In genomic region chr13:57630661-57631606, GRCh38 we compare ENCODE assay signal across 8 cellular contexts. TPM values are rescaled to one million over a fixed set of nuclear protein-coding genes. Genes with fewer than 3 reads are reported as not detected.
A peak's percentile ranks its signal among the peaks of the same experiment; 100 is the strongest.
DNase-seq lines count a peak whose midpoint lies in the region; ATAC-seq and TF ChIP-seq lines count a peak whose summit lies in the region.

No MANE protein-coding gene starts in this region.

- peak overlapping the region; percentile 60 for H3K27ac ChIP-seq in A673 (ENCODE audit: low read depth, low read length, poor library complexity, severe bottlenecking)
- peak overlapping the region; percentile 21 to 87 (median 74) for H3K27ac ChIP-seq in heart right ventricle
- H3K27ac ChIP-seq in parathyroid adenoma: peak overlapping the region; percentile 53

- peak overlapping the region; percentile 85 for H3K4me3 Mint-ChIP-seq in activated naive CD8-positive, alpha-beta T cell

- peak overlapping the region; percentile 77 for H3K4me2 ChIP-seq in parathyroid adenoma (ENCODE audit: low read length)

- ATAC-seq in heart right ventricle (peak in 3 of 8 donors; percentile 2 to 6 (median 4)), GM18519 (IDR thresholded peaks at IDR 0.05; ENCODE audit: low FRiP score, unreplicated experiment) (no peak), GM21619 (IDR thresholded peaks at IDR 0.05; ENCODE audit: unreplicated experiment) (no peak), HG02610 (IDR thresholded peaks at IDR 0.05; ENCODE audit: unreplicated experiment) (no peak)

- no peaks in the 10 kb centered on the region for H3K27me3 ChIP-seq in A673 (replicated peaks; ENCODE audit: insufficient read depth, low read depth, low read length, poor library complexity)
- peaks cover 0 to 82% (median 26%) of the 10 kb centered on the region in 7 donors for H3K27me3 ChIP-seq in heart right ventricle
- no peaks in the 10 kb centered on the region for H3K27me3 ChIP-seq in parathyroid adenoma (ENCODE audit: control insufficient read depth, insufficient read depth, low read length)

- POLR2A ChIA-PET in A673 (lab: Charles Lee; ENCODE audit: low non-redundant PET): interaction anchor here (0.7 kb wide), 1 partner anchor 30 kb away, joined by 8 read pairs; no protein-coding TSS in a partner anchor

- H3K27me3 Mint-ChIP-seq in activated naive CD8-positive, alpha-beta T cell: peaks cover 56% of the 10 kb centered on the region

- 0 to 1% methylated on average over 32 of the region's 32 CpGs for WGBS in heart right ventricle, 2 donors

- TF ChIP-seq CTCF in A673 (conservative IDR thresholded peaks at IDR 0.05; ENCODE audit: low read depth, low read length) (no peak), heart right ventricle (IDR thresholded peaks at IDR 0.05) (no peak), parathyroid adenoma (IDR thresholded peaks at IDR 0.05) (no peak)

- intact Hi-C loops in A673 (cut with micrococcal nuclease; ENCODE audit: unreplicated experiment) (loop anchor here (2.0 to 10.0 kb wide), 3 partner anchors 1334 to 1844 kb away; no protein-coding TSS in a partner anchor), heart right ventricle (cut with DNase I) (loop anchor here in 2 of 10 donors (5.0 to 10.0 kb wide), 2 partner anchors 81 to 84 kb away; no protein-coding TSS in a partner anchor)

- no peak overlapping the region for H3K9ac ChIP-seq in parathyroid adenoma

- H3K4me3 ChIP-seq in A673 (ENCODE audit: low read depth, low read length, poor library complexity, severe bottlenecking) (peak overlapping the region; percentile 68), heart right ventricle (peak overlapping the region; percentile 32 to 77 (median 64)), parathyroid adenoma (ENCODE audit: low read depth, low read length) (peak overlapping the region; percentile 39)

- peaks cover 43% of the 10 kb centered on the region for H3K4me1 Mint-ChIP-seq in activated naive CD8-positive, alpha-beta T cell (ENCODE audit: low read depth)

- no peaks in the 10 kb centered on the region for H3K79me2 ChIP-seq in parathyroid adenoma

- DNase-seq in A673 (ENCODE audit: low spot score) (peak; percentile 56), H4 (ENCODE audit: low spot score) (peak; percentile 2), heart right ventricle (peak in 1 of 2 donors; percentile 24)

- peaks cover 15% of the 10 kb centered on the region for H3K4me1 ChIP-seq in A673 (ENCODE audit: insufficient read depth, low read length, poor library complexity, severe bottlenecking)
- peaks cover 0 to 36% (median 27%) of the 10 kb centered on the region in 9 donors for H3K4me1 ChIP-seq in heart right ventricle
- H3K4me1 ChIP-seq in parathyroid adenoma: no peaks in the 10 kb centered on the region

- H3K9me3 ChIP-seq in A673 (ENCODE audit: low read depth, low read length, poor library complexity, severe bottlenecking) (peaks cover 12% of the 10 kb centered on the region), heart right ventricle (no peaks in the 10 kb centered on the region), parathyroid adenoma (ENCODE audit: control insufficient read depth, low read length) (no peaks in the 10 kb centered on the region)

- H3K9me3 Mint-ChIP-seq in activated naive CD8-positive, alpha-beta T cell (ENCODE audit: low read depth): no peaks in the 10 kb centered on the region

- CTCF ChIA-PET in A673 (lab: Charles Lee): no interaction called here

- H3K27ac Mint-ChIP-seq in activated naive CD8-positive, alpha-beta T cell: no peak overlapping the region

- H2AFZ ChIP-seq in parathyroid adenoma: peak overlapping the region; percentile 66

- no peaks in the 10 kb centered on the region for H3K36me3 Mint-ChIP-seq in activated naive CD8-positive, alpha-beta T cell

- no TSS peak for BruUV-seq in A673 (replicated peaks; lab: Mats Ljungman, UMichigan)

- H3K36me3 ChIP-seq in A673 (ENCODE audit: insufficient read depth, low read length, poor library complexity, severe bottlenecking) (peaks cover 32% of the 10 kb centered on the region), heart right ventricle (no peaks in the 10 kb centered on the region), parathyroid adenoma (ENCODE audit: control insufficient read depth, insufficient read depth, low read length) (no peaks in the 10 kb centered on the region)

RNA-seq across cellular contexts. Expression of gene PCDH17, which starts 0.6 kb away (rescaled TPM):
- total RNA-seq in A673 (2021) (79.5 and 84.7 TPM in 2 replicates), heart right ventricle (10 to 100 TPM in 1 of 10 donors, 1 to 10 TPM in 9; 2.3 to 14.3 (median 3.6) TPM)
- 0.99 and 3.6 TPM in 2 replicates for total RNA-seq in H4 (2014; rRNA removed; shearing (Covaris generic))
- polyA plus RNA-seq in heart right ventricle: 1 to 10 TPM in 1 of 2 donors, under 1 TPM in 1; 0.88 to 1.3 TPM
